8 cellular contexts compared by ENCODE assay signal in genomic region chr1:58784758-58785423, GRCh38. TPM values are rescaled to one million over a fixed set of nuclear protein-coding genes. Genes with fewer than 3 reads are reported as not detected.
DNase-seq lines count a peak whose midpoint lies in the region; ATAC-seq and TF ChIP-seq lines count a peak whose summit lies in the region.

No MANE protein-coding gene starts in this region.

- H3K79me2 ChIP-seq in MM.1S (ENCODE audit: low read length) (peaks cover 19% of the 10 kb centered on the region), SK-N-SH (ENCODE audit: insufficient read depth) (peaks cover 39% of the 10 kb centered on the region)

- H3F3A ChIP-seq in MM.1S (ENCODE audit: insufficient read depth, low read length) (peaks cover 50% of the 10 kb centered on the region), SK-N-SH (replicated peaks; ENCODE audit: insufficient read depth) (peaks cover 21% of the 10 kb centered on the region)

- peak overlapping the region; percentile 77 for H2AFZ ChIP-seq in MM.1S (ENCODE audit: low read length)
- peak overlapping the region; percentile 92 for H2AFZ ChIP-seq in SK-N-SH (ENCODE audit: low read depth)

- peaks cover 31% of the 10 kb centered on the region for H3K4me1 ChIP-seq in MM.1S (ENCODE audit: low read length)
- peaks cover 5 to 25% of the 10 kb centered on the region in 2 experiments; a peak in 2 of 4 replicates for H3K4me1 ChIP-seq in SK-N-SH (ENCODE audit: control insufficient read depth in 1 of 2, insufficient read depth in 2 of 2, low read depth in 1 of 2, low read length in 1 of 2)
- H3K4me1 ChIP-seq in suprapubic skin = peaks cover 37% of the 10 kb centered on the region

- TF ChIP-seq CTCF in GM12874 (IDR thresholded peaks at IDR 0.05; ENCODE audit: insufficient read depth, low read depth, low read length) = peak; percentile 56
- TF ChIP-seq CTCF in MM.1S (IDR thresholded peaks at IDR 0.05; ENCODE audit: low read length) = peak; percentile 47
- peak; percentile 82 for TF ChIP-seq CTCF in SK-N-SH (IDR thresholded peaks at IDR 0.05)
- peak; percentile 29 for TF ChIP-seq CTCF in glutamatergic neuron (IDR thresholded peaks at IDR 0.05; ENCODE audit: partially characterized antibody, unreplicated experiment)
- TF ChIP-seq CTCF in omental fat pad (IDR thresholded peaks at IDR 0.05) = no peak
- peak; percentile 46 to 59 for TF ChIP-seq CTCF in suprapubic skin (IDR thresholded peaks at IDR 0.05)

- peak; percentile 33 to 74 for TF ChIP-seq POLR2A in suprapubic skin (IDR thresholded peaks at IDR 0.05)

- H3K4me2 ChIP-seq in MM.1S (ENCODE audit: low read depth, low read length) (peak overlapping the region; percentile 93), SK-N-SH (peak overlapping the region; percentile 93)

- H3K27me3 Mint-ChIP-seq in activated naive CD8-positive, alpha-beta T cell = peaks cover 2% of the 10 kb centered on the region
- peaks cover 14% of the 10 kb centered on the region for H3K27me3 Mint-ChIP-seq in glutamatergic neuron (ENCODE audit: unreplicated experiment)

- H3K36me3 Mint-ChIP-seq in activated naive CD8-positive, alpha-beta T cell = peaks cover 23% of the 10 kb centered on the region
- peaks cover 11% of the 10 kb centered on the region for H3K36me3 Mint-ChIP-seq in glutamatergic neuron (ENCODE audit: unreplicated experiment)

- peaks cover 6% of the 10 kb centered on the region for H3K9me3 Mint-ChIP-seq in activated naive CD8-positive, alpha-beta T cell (ENCODE audit: low read depth)
- peaks cover 23% of the 10 kb centered on the region for H3K9me3 Mint-ChIP-seq in glutamatergic neuron (ENCODE audit: unreplicated experiment)

- peaks cover 37% of the 10 kb centered on the region for H3K4me1 Mint-ChIP-seq in activated naive CD8-positive, alpha-beta T cell (ENCODE audit: low read depth)
- H3K4me1 Mint-ChIP-seq in glutamatergic neuron (ENCODE audit: low read depth, unreplicated experiment) = peaks cover 2% of the 10 kb centered on the region

- H3K36me3 ChIP-seq in MM.1S (replicated peaks; ENCODE audit: insufficient read depth, low read length) (no peaks in the 10 kb centered on the region), SK-N-SH (replicated peaks in 1 of 2; ENCODE audit: control insufficient read depth in 1 of 2, insufficient read depth in 2 of 2, low read length in 1 of 2) (peaks cover 14 to 30% of the 10 kb centered on the region in 2 experiments), suprapubic skin (peaks cover 10% of the 10 kb centered on the region)

- peak overlapping the region; percentile 97 for H3K9ac ChIP-seq in MM.1S (ENCODE audit: low read length)
- peak overlapping the region; percentile 98 for H3K9ac ChIP-seq in SK-N-SH

- peak overlapping the region; percentile 93 for H3K27ac Mint-ChIP-seq in activated naive CD8-positive, alpha-beta T cell
- peak overlapping the region; percentile 75 for H3K27ac Mint-ChIP-seq in glutamatergic neuron (ENCODE audit: unreplicated experiment)

- WGBS in SK-N-SH (ENCODE audit: low lambda C conversion rate) = under 1% methylated on average over 21 of the region's 56 CpGs
- under 1% methylated on average over 33 of the region's 56 CpGs for WGBS in suprapubic skin

- no peaks in the 10 kb centered on the region for H3K9me3 ChIP-seq in MM.1S (replicated peaks; ENCODE audit: insufficient read depth, low read length)
- H3K9me3 ChIP-seq in SK-N-SH = no peaks in the 10 kb centered on the region
- no peaks in the 10 kb centered on the region for H3K9me3 ChIP-seq in suprapubic skin

- peak; percentile 71 for TF ChIP-seq RAD21 in SK-N-SH (IDR thresholded peaks at IDR 0.05; ENCODE audit: low read length)

- H4K20me1 ChIP-seq in MM.1S (ENCODE audit: insufficient read depth, low read length) (no peaks in the 10 kb centered on the region), SK-N-SH (ENCODE audit: insufficient read depth) (peaks cover 39% of the 10 kb centered on the region)

- TF ChIP-seq EP300 in SK-N-SH (IDR thresholded peaks at IDR 0.05; ENCODE audit: borderline replicate concordance in 1 of 2, low read depth in 1 of 2, low read length in 1 of 2) (no peak), suprapubic skin (IDR thresholded peaks at IDR 0.05) (no peak)

- H3K27ac ChIP-seq in MM.1S (ENCODE audit: low read length) = peak overlapping the region; percentile 95
- H3K27ac ChIP-seq in SK-N-SH (ENCODE audit: low read depth in 2 of 2, low read length in 1 of 2) = peak overlapping the region; percentile 92 to 98
- peak overlapping the region; percentile 99 for H3K27ac ChIP-seq in suprapubic skin

- no peaks in the 10 kb centered on the region for H3K9me2 ChIP-seq in MM.1S (replicated peaks; ENCODE audit: insufficient read depth, low read length)
- H3K9me2 ChIP-seq in SK-N-SH = no peaks in the 10 kb centered on the region

- H3K4me3 ChIP-seq in MM.1S (ENCODE audit: low read length) = peak overlapping the region; percentile 80
- H3K4me3 ChIP-seq in SK-N-SH (ENCODE audit: low read depth in 2 of 2, low read length in 1 of 2) = peak overlapping the region; percentile 74 to 86
- H3K4me3 ChIP-seq in suprapubic skin = peak overlapping the region; percentile 88

- ATAC-seq in omental fat pad (ENCODE audit: low FRiP score) (peak; percentile 22), HG03378 (IDR thresholded peaks at IDR 0.05; ENCODE audit: unreplicated experiment) (no peak)

- H3K27me3 ChIP-seq in MM.1S (replicated peaks; ENCODE audit: insufficient read depth, low read length) (peaks cover 18% of the 10 kb centered on the region), SK-N-SH (ENCODE audit: insufficient read depth) (no peaks in the 10 kb centered on the region), suprapubic skin (no peaks in the 10 kb centered on the region)

- peak overlapping the region; percentile 94 for H3K4me3 Mint-ChIP-seq in activated naive CD8-positive, alpha-beta T cell
- peak overlapping the region; percentile 89 for H3K4me3 Mint-ChIP-seq in glutamatergic neuron (ENCODE audit: unreplicated experiment)

- POLR2A ChIA-PET in SK-N-SH (lab: Yijun Ruan, JAX) = interaction anchor here (1.0 to 1.8 kb wide), 3 partner anchors 640 to 974 kb away, joined by 3 to 7 read pairs (median 3); no protein-coding TSS in a partner anchor

- DNase-seq in MM.1S (peak; percentile 65), SK-N-SH (peak; percentile 70), glutamatergic neuron (peak; percentile 77), omental fat pad (ENCODE audit: low spot score) (peak; percentile 78), suprapubic skin (ENCODE audit: low spot score in 2 of 2) (peak; percentile 97)

- CTCF ChIA-PET in SK-N-SH (lab: Yijun Ruan, JAX) = interaction anchor here (0.6 to 4.6 kb wide), 13 partner anchors 16 to 1008 kb away, joined by 3 to 27 read pairs (median 3); no protein-coding TSS in a partner anchor

TF ChIP-seq in SK-N-SH, 30 proteins besides CTCF, POLR2A, EP300 and RAD21 (continues in another document):
- TF ChIP-seq MAX (IDR thresholded peaks at IDR 0.05; ENCODE audit: low read depth) = peak; percentile 12; the same call in 1 of the 2 replicates
- no peak for TF ChIP-seq YY1 (IDR thresholded peaks at IDR 0.05; ENCODE audit: low read depth)
- no peak for TF ChIP-seq REST (IDR thresholded peaks at IDR 0.05; ENCODE audit: low read depth, low read length)
- peak; percentile 4; the same call in 1 of the 2 replicates for TF ChIP-seq PBX3 (IDR thresholded peaks at IDR 0.05)

RNA-seq across cellular contexts. Expression of gene JUN, which starts 1.0 kb away (rescaled TPM):
- 54.6 and 66.5 TPM in 2 replicates for polyA plus RNA-seq in SK-N-SH (2012; rRNA removed)
- 34.2 and 46.9 TPM in 2 replicates for polyA plus RNA-seq in SK-N-SH (2012; cell fraction: cytosol; rRNA removed)
- polyA plus RNA-seq in SK-N-SH (2012; cell fraction: nucleus; rRNA removed) = 83.5 and 100 TPM in 2 replicates
- 83.1 TPM for total RNA-seq in glutamatergic neuron (ENCODE audit: unreplicated experiment)
- total RNA-seq in omental fat pad = 100 to 1,000 TPM; 367 to 477 (median 404) TPM
- total RNA-seq in suprapubic skin = 100 to 1,000 TPM; 137 to 458 (median 151) TPM

Comparison
In these comparisons a context has a peak if more than half of its experiments do, and no peak if none do; other contexts are left out.
1. CTCF ChIP-seq: peak in GM12874 (single experiment), MM.1S (single experiment), SK-N-SH (single experiment), glutamatergic neuron (single experiment) and suprapubic skin (2 of 2); none in omental fat pad (0 of 3).
2. Peak in every context shown above with its lines, with median percentiles within 50 percentile points of each other: DNase-seq, H3K27ac ChIP-seq and H3K4me3 ChIP-seq.